ENCODE assay signal across 8 cellular contexts in the genomic region with DNA sequence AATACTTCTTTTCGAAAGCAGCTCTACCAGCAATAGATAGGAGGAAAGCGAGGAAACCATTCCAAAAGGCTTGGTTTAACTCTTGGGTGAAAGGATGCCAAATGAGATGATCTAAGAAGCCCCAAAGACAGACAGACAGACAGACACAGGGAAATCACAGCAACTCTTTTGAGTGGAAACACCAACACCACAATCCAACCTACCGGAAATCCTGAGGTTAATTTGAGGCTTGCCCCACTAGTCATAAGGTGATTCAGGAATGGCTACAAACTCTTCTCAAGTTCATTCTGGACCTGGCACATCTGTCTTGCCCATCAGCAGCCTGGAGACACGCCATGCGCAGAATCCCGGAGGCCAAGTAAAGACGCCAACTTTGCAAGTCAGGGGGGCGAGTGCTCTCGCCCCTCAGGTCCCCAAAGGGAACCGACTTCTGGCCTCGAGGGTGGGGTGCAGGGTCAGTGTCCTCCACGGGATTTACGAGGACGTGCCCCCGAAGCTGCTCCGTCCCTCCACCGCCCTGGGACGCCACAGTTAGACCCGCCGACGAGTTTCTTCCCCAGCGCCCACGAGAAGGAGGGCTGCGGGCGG. TPM values are rescaled to one million over a fixed set of nuclear protein-coding genes. Genes with fewer than 3 reads are reported as not detected.
DNase-seq lines count a peak whose midpoint lies in the region; ATAC-seq and TF ChIP-seq lines count a peak whose summit lies in the region.

No MANE protein-coding gene starts in this region.

- intact Hi-C loops in lower leg skin (cut with DNase I; ENCODE audit: low total_unique reads) = no loop called here

- ATAC-seq in HG03159 (IDR thresholded peaks at IDR 0.05; ENCODE audit: unreplicated experiment) = peak; percentile 1

- H3K4me3 ChIP-seq in lower leg skin (ENCODE audit: low read depth, poor library complexity, severe bottlenecking) = peak overlapping the region; percentile 82

- 1% methylated on average over 3 to 10 of the region's 25 CpGs for WGBS in lower leg skin, 2 donors

- DNase-seq in NCI-H82 (lab: John Stamatoyannopoulos, UW) = peak; percentile 49
- no peak for DNase-seq in NCI-H82 treated with DMSO at 0.1 percent for 48 hours (lab: John Stamatoyannopoulos, UW; ENCODE audit: unreplicated experiment)
- peak; percentile 15 for DNase-seq in T1000 (lab: John Stamatoyannopoulos, UW)
- DNase-seq in dedifferentiated amniotic fluid mesenchymal stem cell (ENCODE audit: extremely low spot score) = peak; percentile 38
- DNase-seq in lower leg skin (ENCODE audit: low spot score in 2 of 2) = peak; percentile 15 to 86
- peak; percentile 48 for DNase-seq in stimulated activated CD8-positive, alpha-beta memory T cell treated with anti-CD3 and anti-CD28 coated beads, Interleukin-4, amount 100 ng/mL, for 48 hours
- no peak for DNase-seq in amniotic stem cell (lab: John Stamatoyannopoulos, UW)

- TF ChIP-seq POLR2A in lower leg skin (IDR thresholded peaks at IDR 0.05) = no peak

- no peak for TF ChIP-seq CTCF in lower leg skin (IDR thresholded peaks at IDR 0.05)

RNA-seq across cellular contexts. Expression of gene EVI5, which starts 0.8 kb away (rescaled TPM):
- total RNA-seq in lower leg skin = 10 to 100 TPM; 14.2 to 26.3 (median 21.4) TPM

RNA-seq across cellular contexts. Expression of gene RPL5, which starts 47.7 kb away (rescaled TPM):
- 1,000 to 10,000 TPM; 1,244 to 1,829 (median 1,582) TPM for total RNA-seq in lower leg skin

Comparison
In these comparisons a context has a peak if more than half of its experiments do, and no peak if none do; other contexts are left out.
1. DNase-seq: peak in NCI-H82 (single experiment), T1000 (single experiment), dedifferentiated amniotic fluid mesenchymal stem cell (single experiment), lower leg skin (2 of 2) and stimulated activated CD8-positive, alpha-beta memory T cell treated with anti-CD3 and anti-CD28 coated beads, Interleukin-4, amount 100 ng/mL, for 48 hours (single experiment); none in NCI-H82 treated with DMSO at 0.1 percent for 48 hours (single experiment) and amniotic stem cell (single experiment).